In the genomic region with DNA sequence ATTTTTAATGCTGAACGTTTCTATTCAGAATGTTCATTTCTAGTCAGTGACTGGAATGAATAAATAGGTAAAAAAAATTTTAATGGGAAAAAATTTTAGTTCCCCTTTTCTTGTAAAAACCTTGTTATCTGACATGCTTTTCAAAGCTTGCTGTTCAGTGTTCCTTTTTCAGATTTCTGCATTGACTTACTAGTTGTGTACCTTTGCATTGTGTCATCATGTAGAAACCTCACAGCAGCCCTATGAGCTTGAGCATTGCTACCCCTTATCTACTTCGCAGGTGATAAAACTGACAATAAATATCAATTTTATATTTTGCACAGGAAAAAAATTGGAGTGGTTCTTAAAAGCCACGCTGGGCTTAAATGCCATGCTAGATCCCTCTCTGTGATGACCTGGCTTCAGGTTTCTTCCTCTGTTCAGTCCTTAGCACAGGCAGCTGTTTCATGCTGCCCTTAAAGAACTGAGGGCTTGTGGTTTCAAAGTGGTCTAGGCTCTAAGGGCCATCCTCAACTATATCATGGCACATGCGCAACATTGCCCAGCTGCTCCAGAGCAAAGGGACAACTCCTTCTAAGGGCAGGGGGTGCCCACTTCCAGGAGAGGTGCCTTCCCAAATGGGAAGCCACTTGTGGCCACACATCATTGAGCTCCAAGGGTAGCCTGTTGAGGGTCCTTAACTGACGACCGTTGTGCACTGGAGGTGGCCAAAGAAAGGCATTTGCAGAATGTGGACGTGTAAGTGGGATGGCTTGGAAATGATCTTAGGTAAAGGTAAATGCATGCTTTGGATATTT, we compare ENCODE assay signal across 1 cellular context.
TF ChIP-seq lines count a peak whose summit lies in the region.

No MANE protein-coding gene starts in this region.

TF ChIP-seq in H1, 55 proteins besides CTCF, POLR2A, EP300 and RAD21:
- no peak for TF ChIP-seq TBP (IDR thresholded peaks at IDR 0.05; ENCODE audit: low read depth, low read length)
- peak; percentile 45; the same call in 1 of the 2 replicates for TF ChIP-seq TEAD4 (IDR thresholded peaks at IDR 0.05; ENCODE audit: low read depth, low read length)
- no peak for TF ChIP-seq NRF1 (IDR thresholded peaks at IDR 0.05; ENCODE audit: low read depth, low read length)
